ENCODE assay signal across 1 cellular context in genomic region chr17:7403902-7404736, GRCh38.
TF ChIP-seq lines count a peak whose summit lies in the region.

Gene TMEM256, minus strand, starts transcription at chr17:7404097. Its CDS starts 13 bp downstream, at chr17:7404084.

TF ChIP-seq in GM12878, 131 proteins besides CTCF, POLR2A, EP300 and RAD21 (continued from another document):
- TF ChIP-seq, protein P1, sequence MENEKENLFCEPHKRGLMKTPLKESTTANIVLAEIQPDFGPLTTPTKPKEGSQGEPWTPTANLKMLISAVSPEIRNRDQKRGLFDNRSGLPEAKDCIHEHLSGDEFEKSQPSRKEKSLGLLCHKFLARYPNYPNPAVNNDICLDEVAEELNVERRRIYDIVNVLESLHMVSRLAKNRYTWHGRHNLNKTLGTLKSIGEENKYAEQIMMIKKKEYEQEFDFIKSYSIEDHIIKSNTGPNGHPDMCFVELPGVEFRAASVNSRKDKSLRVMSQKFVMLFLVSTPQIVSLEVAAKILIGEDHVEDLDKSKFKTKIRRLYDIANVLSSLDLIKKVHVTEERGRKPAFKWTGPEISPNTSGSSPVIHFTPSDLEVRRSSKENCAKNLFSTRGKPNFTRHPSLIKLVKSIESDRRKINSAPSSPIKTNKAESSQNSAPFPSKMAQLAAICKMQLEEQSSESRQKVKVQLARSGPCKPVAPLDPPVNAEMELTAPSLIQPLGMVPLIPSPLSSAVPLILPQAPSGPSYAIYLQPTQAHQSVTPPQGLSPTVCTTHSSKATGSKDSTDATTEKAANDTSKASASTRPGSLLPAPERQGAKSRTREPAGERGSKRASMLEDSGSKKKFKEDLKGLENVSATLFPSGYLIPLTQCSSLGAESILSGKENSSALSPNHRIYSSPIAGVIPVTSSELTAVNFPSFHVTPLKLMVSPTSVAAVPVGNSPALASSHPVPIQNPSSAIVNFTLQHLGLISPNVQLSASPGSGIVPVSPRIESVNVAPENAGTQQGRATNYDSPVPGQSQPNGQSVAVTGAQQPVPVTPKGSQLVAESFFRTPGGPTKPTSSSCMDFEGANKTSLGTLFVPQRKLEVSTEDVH (IDR thresholded peaks at IDR 0.05; ENCODE audit: low read depth, partially characterized antibody), result no peak
- no peak for TF ChIP-seq HDAC6 (IDR thresholded peaks at IDR 0.05; ENCODE audit: unreplicated experiment)
- no peak; the same call in 1 of the 2 replicates for TF ChIP-seq TBL1XR1 (IDR thresholded peaks at IDR 0.05; ENCODE audit: low read depth, low read length)
- no peak for TF ChIP-seq EZH2 (IDR thresholded peaks at IDR 0.05; ENCODE audit: borderline replicate concordance, control insufficient read depth, low read depth, low read length)
- no peak; the same call in 1 of the 2 replicates for TF ChIP-seq PML (IDR thresholded peaks at IDR 0.05; ENCODE audit: low read length)
- peak; percentile 54 for TF ChIP-seq HCFC1 (IDR thresholded peaks at IDR 0.05; ENCODE audit: low read length)
- no peak for TF ChIP-seq SMC3 (IDR thresholded peaks at IDR 0.05; ENCODE audit: borderline replicate concordance, low read length)
- TF ChIP-seq DPF2 (IDR thresholded peaks at IDR 0.05), result no peak
- TF ChIP-seq MEF2A (IDR thresholded peaks at IDR 0.05; ENCODE audit: insufficient read depth, low read depth, low read length), result no peak
- TF ChIP-seq ZNF384 (IDR thresholded peaks at IDR 0.05; ENCODE audit: borderline replicate concordance, low read depth, low read length), result no peak
- no peak for TF ChIP-seq NFXL1 (IDR thresholded peaks at IDR 0.05; ENCODE audit: borderline replicate concordance)
